Comparison of ENCODE assay signal across 8 cellular contexts in the genomic region with DNA sequence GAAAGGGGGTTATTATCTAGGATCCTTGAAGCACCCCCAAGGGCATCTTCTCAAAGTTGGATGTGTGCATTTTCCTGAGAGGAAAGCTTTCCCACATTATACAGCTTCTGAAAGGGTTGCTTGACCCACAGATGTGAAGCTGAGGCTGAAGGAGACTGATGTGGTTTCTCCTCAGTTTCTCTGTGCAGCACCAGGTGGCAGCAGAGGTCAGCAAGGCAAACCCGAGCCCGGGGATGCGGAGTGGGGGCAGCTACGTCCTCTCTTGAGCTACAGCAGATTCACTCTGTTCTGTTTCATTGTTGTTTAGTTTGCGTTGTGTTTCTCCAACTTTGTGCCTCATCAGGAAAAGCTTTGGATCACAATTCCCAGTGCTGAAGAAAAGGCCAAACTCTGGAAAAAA.
A peak's percentile ranks its signal among the peaks of the same experiment; 100 is the strongest.
DNase-seq lines count a peak whose midpoint lies in the region; TF ChIP-seq lines count a peak whose summit lies in the region.
"Not testable (repeated sequence)": the region's sequence is repeated elsewhere in the genome, so short reads cannot be mapped to it uniquely, and the experiment has no call there.

No MANE protein-coding gene starts in this region.

- in situ Hi-C loops in ACHN (cut with HindIII; ENCODE audit: low pct_ligation_motif_present, low pct_unique_long_range_greater_than_20kb, low sequenced_read_pairs); SK-MEL-5 (cut with HindIII; ENCODE audit: low pct_unique_long_range_greater_than_20kb, low sequenced_read_pairs): not testable (repeated sequence)

- intact Hi-C loops in left ventricle myocardium inferior (cut with micrococcal nuclease) = not testable (repeated sequence)

- not testable (repeated sequence) for H3K9me3 ChIP-seq in left ventricle myocardium inferior (replicated peaks); neural cell (ENCODE audit: low read length)

- TF ChIP-seq RAD21 in neural cell (conservative IDR thresholded peaks at IDR 0.05) = peak; percentile 83

- DNase-seq in ACHN (peak; percentile 65), H4 (ENCODE audit: low spot score) (peak; percentile 67), SK-MEL-5 (ENCODE audit: low read depth, low spot score) (peak; percentile 80), activated T-cell treated with anti-CD3 and anti-CD28 coated beads for 4 hours (peak; percentile 58), cerebellar cortex (ENCODE audit: low spot score) (peak; percentile 28), left ventricle myocardium inferior (peak; percentile 63)
- DNase-seq in stimulated activated CD4-positive, alpha-beta T cell treated with anti-CD3 and anti-CD28 coated beads, Interleukin-4, amount 100 ng/mL, for 48 hours (ENCODE audit: low read depth in 2 of 2) = peak; percentile 47 to 62

- H3K4me1 ChIP-seq in left ventricle myocardium inferior = not testable (repeated sequence)

- H3K4me2 ChIP-seq in neural cell (ENCODE audit: low read length) = not testable (repeated sequence)

- H3K79me2 ChIP-seq in neural cell (replicated peaks; ENCODE audit: insufficient read depth, low read length) = not testable (repeated sequence)

- H3K27me3 ChIP-seq in left ventricle myocardium inferior (ENCODE audit: low read depth); neural cell (ENCODE audit: insufficient read depth, low read depth, low read length): not testable (repeated sequence)

- H3K36me3 ChIP-seq in left ventricle myocardium inferior; neural cell (ENCODE audit: insufficient read depth, low read length): not testable (repeated sequence)

- not testable (repeated sequence) for H3F3A ChIP-seq in neural cell (ENCODE audit: insufficient read depth, low read length, poor library complexity, severe bottlenecking)

- not testable (repeated sequence) for H3K27ac ChIP-seq in left ventricle myocardium inferior (replicated peaks); neural cell (ENCODE audit: low read length)

- not testable (repeated sequence) for H4K20me1 ChIP-seq in neural cell (ENCODE audit: insufficient read depth)

- not testable (repeated sequence) for H3K9me2 ChIP-seq in neural cell (ENCODE audit: insufficient read depth, low read length)

- TF ChIP-seq EP300 in neural cell (conservative IDR thresholded peaks at IDR 0.05; ENCODE audit: poor library complexity, severe bottlenecking) = not testable (repeated sequence)

- H2AFZ ChIP-seq in neural cell (ENCODE audit: low read depth, low read length) = not testable (repeated sequence)

- TF ChIP-seq CTCF in left ventricle myocardium inferior (IDR thresholded peaks at IDR 0.05; ENCODE audit: borderline replicate concordance) (peak; percentile 63), neural cell (IDR thresholded peaks at IDR 0.05; ENCODE audit: poor library complexity, severe bottlenecking) (peak; percentile 84)

- not testable (repeated sequence) for H3K9ac ChIP-seq in neural cell (ENCODE audit: low read length)

- not testable (repeated sequence) for H3K4me3 ChIP-seq in left ventricle myocardium inferior; neural cell (ENCODE audit: low read length)

TF ChIP-seq in neural cell, 6 proteins besides CTCF, POLR2A, EP300 and RAD21:
- TF ChIP-seq SMC3 (conservative IDR thresholded peaks at IDR 0.05; ENCODE audit: poor library complexity) = peak; percentile 92
TF ChIP-seq in neural cell: peak in this region for 1; not testable (repeated sequence) for 5.

Comparison
In these comparisons a context has a peak if more than half of its experiments do, and no peak if none do; other contexts are left out.
1. DNase-seq: peak in every context shown above with its lines; median percentile 80 in SK-MEL-5; 67 in H4; 65 in ACHN; 63 in left ventricle myocardium inferior; 58 in activated T-cell treated with anti-CD3 and anti-CD28 coated beads for 4 hours; 54 in stimulated activated CD4-positive, alpha-beta T cell treated with anti-CD3 and anti-CD28 coated beads, Interleukin-4, amount 100 ng/mL, for 48 hours; 28 in cerebellar cortex.